ENCODE assay signal across 1 cellular context in genomic region chr4:106032851-106033286, GRCh38.
TF ChIP-seq lines count a peak whose summit lies in the region.

No MANE protein-coding gene starts in this region.

TF ChIP-seq in SK-N-SH treated with all-trans-retinoic acid at 6 μM for 48 hours, 23 proteins besides CTCF, POLR2A, EP300 and RAD21 (continued from another document):
- no peak for TF ChIP-seq TSHZ2 (CRISPR knock-in tag; IDR thresholded peaks at IDR 0.05)
- TF ChIP-seq ESRRG (CRISPR knock-in tag; IDR thresholded peaks at IDR 0.05), result no peak
- TF ChIP-seq TOX (CRISPR knock-in tag; IDR thresholded peaks at IDR 0.05; ENCODE audit: borderline replicate concordance), result no peak
- TF ChIP-seq CSDC2 (CRISPR knock-in tag; IDR thresholded peaks at IDR 0.05), result no peak
- no peak for TF ChIP-seq ZFP3 (CRISPR knock-in tag; IDR thresholded peaks at IDR 0.05)
- TF ChIP-seq TCF4 (CRISPR knock-in tag; IDR thresholded peaks at IDR 0.05; ENCODE audit: borderline replicate concordance), result no peak
- TF ChIP-seq OSR1 (CRISPR knock-in tag; IDR thresholded peaks at IDR 0.05), result no peak
- no peak for TF ChIP-seq CSRNP3 (CRISPR knock-in tag; IDR thresholded peaks at IDR 0.05)
- TF ChIP-seq ARNTL (CRISPR knock-in tag; IDR thresholded peaks at IDR 0.05; ENCODE audit: borderline replicate concordance, low read depth), result no peak
